24 cellular contexts compared by ENCODE assay signal in the genomic region with DNA sequence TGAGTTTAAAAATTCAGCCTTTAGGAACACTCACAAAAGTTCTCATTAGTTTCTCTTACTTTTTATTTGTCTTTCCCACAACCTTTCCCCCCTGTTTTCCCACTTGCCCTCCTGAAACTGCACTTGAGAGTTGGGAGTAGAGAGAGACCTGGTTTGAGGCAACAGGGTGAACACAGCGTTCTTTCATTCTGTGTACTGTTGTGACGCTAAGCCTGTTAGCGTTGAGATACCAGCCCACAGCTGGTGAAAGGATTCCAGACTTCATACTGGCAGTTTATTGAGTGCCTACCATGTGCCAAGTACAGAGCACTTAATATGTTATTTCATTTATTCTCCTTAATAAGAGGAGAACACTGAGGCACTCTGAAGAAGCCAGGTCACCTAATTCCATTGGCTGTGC.
"Had no signal": no experiment of that assay in that cellular context is flagged by ENCODE, and none has a peak within 500 bp of the region (broad histone marks: within the 10 kb centered on the region; RNA-seq: fewer than 3 reads in every experiment).

No MANE protein-coding gene starts in this region.

- H3K27me3 ChIP-seq: breast epithelium, colonic mucosa, dorsolateral prefrontal cortex, esophagus squamous epithelium, neutrophil, ovary, testis, uterus had no signal

- H3K27ac ChIP-seq: breast epithelium, colonic mucosa, esophagus squamous epithelium, neutrophil, ovary, testis, uterus, WERI-Rb-1 had no signal

- DNase-seq: activated CD4-positive, alpha-beta T cell treated with anti-CD3 and anti-CD28 coated beads for 1 hour; activated CD4-positive, alpha-beta T cell treated with anti-CD3 and anti-CD28 coated beads, Interleukin-2, amount 50 U/mL, for 1 hour; activated CD8-positive, alpha-beta T cell treated with anti-CD3 and anti-CD28 coated beads, Interleukin-2, amount 10 ng/mL, durations not matched to agents 7 days and 5 days; activated naive CD4-positive, alpha-beta T cell treated with Interleukin-2 at 50 U/mL for 16 hours; activated naive CD8-positive, alpha-beta T cell treated with anti-CD3 and anti-CD28 coated beads for 36 hours; activated T-cell treated with anti-CD3 and anti-CD28 coated beads, Interleukin-2, amount 50 U/mL, for 1 hour; colonic mucosa; dorsolateral prefrontal cortex; effector memory CD8-positive, alpha-beta T cell; esophagus squamous epithelium; midbrain; ovary; stimulated activated CD4-positive, alpha-beta T cell treated with anti-CD3 and anti-CD28 coated beads, Interleukin-2, amount 100 ng/mL, for 48 hours; stimulated activated CD8-positive, alpha-beta memory T cell treated with anti-CD3 and anti-CD28 coated beads, Interleukin-4, amount 100 ng/mL, for 48 hours; stimulated activated naive CD4-positive, alpha-beta T cell; testis; trophoblast cell; uterus; WERI-Rb-1 had no signal

- ATAC-seq: activated CD8-positive, alpha-beta T cell treated with anti-CD3 and anti-CD28 coated beads, Interleukin-2, amount 10 ng/mL, durations not matched to agents 7 days and 5 days; effector memory CD8-positive, alpha-beta T cell had no signal

- H3K36me3 ChIP-seq: breast epithelium, colonic mucosa, esophagus squamous epithelium, neutrophil, ovary, uterus, WERI-Rb-1 had no signal

- H3K4me3 ChIP-seq: breast epithelium, colonic mucosa, dorsolateral prefrontal cortex, esophagus squamous epithelium, ovary, testis, uterus had no signal

- H3K27ac Mint-ChIP-seq: activated CD8-positive, alpha-beta T cell treated with anti-CD3 and anti-CD28 coated beads, Interleukin-2, amount 10 ng/mL, durations not matched to agents 7 days and 5 days; activated naive CD8-positive, alpha-beta T cell treated with anti-CD3 and anti-CD28 coated beads for 36 hours; activated T-helper 2 cell treated with anti-CD3 and anti-CD28 coated beads, Interferon-gamma antibody, Interleukin-2, Interleukin-4, amounts not matched to agents 10 μg/mL and 5 μg/mL and 100 μg/mL, durations not matched to agents 14 hours and 24 hours and 36 hours; effector memory CD8-positive, alpha-beta T cell; nephron; T-helper 2 cell treated with Interferon-gamma antibody and Interleukin-4, amounts not matched to agents 5 μg/mL and 100 μg/mL, for 36 hours had no signal

- H3K9me3 ChIP-seq: breast epithelium, colonic mucosa, esophagus squamous epithelium, neutrophil, ovary, testis, uterus had no signal

- H3K4me1 ChIP-seq: breast epithelium, colonic mucosa, uterus had no signal

- H3K9me3 Mint-ChIP-seq: activated naive CD8-positive, alpha-beta T cell treated with anti-CD3 and anti-CD28 coated beads for 36 hours; activated T-helper 2 cell treated with anti-CD3 and anti-CD28 coated beads, Interferon-gamma antibody, Interleukin-2, Interleukin-4, amounts not matched to agents 10 μg/mL and 5 μg/mL and 100 μg/mL, durations not matched to agents 14 hours and 24 hours and 36 hours; effector memory CD8-positive, alpha-beta T cell; nephron; T-helper 2 cell treated with Interferon-gamma antibody and Interleukin-4, amounts not matched to agents 5 μg/mL and 100 μg/mL, for 36 hours had no signal

- H3K4me3 Mint-ChIP-seq: activated CD8-positive, alpha-beta T cell treated with anti-CD3 and anti-CD28 coated beads, Interleukin-2, amount 10 ng/mL, durations not matched to agents 7 days and 5 days; activated naive CD8-positive, alpha-beta T cell treated with anti-CD3 and anti-CD28 coated beads for 36 hours; nephron; T-helper 2 cell treated with Interferon-gamma antibody and Interleukin-4, amounts not matched to agents 5 μg/mL and 100 μg/mL, for 36 hours had no signal
